In genomic region chr1:156748670-156749428, GRCh38 we compare ENCODE assay signal across 8 cellular contexts. TPM values are rescaled to one million over a fixed set of nuclear protein-coding genes. Genes with fewer than 3 reads are reported as not detected.
A peak's percentile ranks its signal among the peaks of the same experiment; 100 is the strongest.
DNase-seq lines count a peak whose midpoint lies in the region; ATAC-seq and TF ChIP-seq lines count a peak whose summit lies in the region.

No MANE protein-coding gene starts in this region.

- no peak for ATAC-seq in CD4-positive, CD25-positive, alpha-beta regulatory T cell (ENCODE audit: low read depth in 2 of 2)
- ATAC-seq in activated CD8-positive, alpha-beta T cell treated with anti-CD3 and anti-CD28 coated beads for 36 hours = no peak
- no peak for ATAC-seq in HG02852 (IDR thresholded peaks at IDR 0.05; ENCODE audit: unreplicated experiment)
- ATAC-seq in HG03280 (IDR thresholded peaks at IDR 0.05; ENCODE audit: unreplicated experiment) = no peak

- H3K4me1 ChIP-seq in CD4-positive, CD25-positive, alpha-beta regulatory T cell (ENCODE audit: control insufficient read depth, insufficient read depth, low read length, poor library complexity, severe bottlenecking) = peaks cover 61% of the 10 kb centered on the region
- H3K4me1 ChIP-seq in HUES64 (ENCODE audit: insufficient read depth, low read length) = peaks cover 48% of the 10 kb centered on the region

- peak overlapping the region; percentile 89 for H3K4me3 ChIP-seq in CD4-positive, CD25-positive, alpha-beta regulatory T cell (ENCODE audit: low read depth, low read length)
- H3K4me3 ChIP-seq in HUES64 (ENCODE audit: low read length) = peak overlapping the region; percentile 93; the same call in 1 of the 2 replicates

- POLR2A ChIA-PET in activated CD8-positive, alpha-beta T cell treated with anti-CD3 and anti-CD28 coated beads for 36 hours (lab: Charles Lee) = interaction anchor here (1.4 to 4.7 kb wide), 5 partner anchors 7 to 20 kb away, joined by 5 to 60 read pairs (median 41); partner anchors contain the start of genes ISG20L2, METTL25B, MRPL24 and PRCC

- no peak for TF ChIP-seq CTCF in activated CD8-positive, alpha-beta T cell treated with anti-CD3 and anti-CD28 coated beads for 36 hours (IDR thresholded peaks at IDR 0.05)

- H3K9ac ChIP-seq in HUES64 (ENCODE audit: low read depth, low read length) = peak overlapping the region; percentile 95; the same call in 1 of the 2 replicates

- H3K36me3 ChIP-seq in CD4-positive, CD25-positive, alpha-beta regulatory T cell (ENCODE audit: control insufficient read depth, insufficient read depth, low read length) = peaks cover 14% of the 10 kb centered on the region
- peaks cover 17% of the 10 kb centered on the region for H3K36me3 ChIP-seq in HUES64 (ENCODE audit: insufficient read depth, low read length)

- DNase-seq in CD4-positive, CD25-positive, alpha-beta regulatory T cell = no peak
- DNase-seq in activated CD8-positive, alpha-beta T cell treated with anti-CD3 and anti-CD28 coated beads for 36 hours = no peak
- DNase-seq in globus pallidus (ENCODE audit: low spot score) (peak; percentile 52), pons (ENCODE audit: low spot score) (peak; percentile 56), NCI-H446 (lab: John Stamatoyannopoulos, UW) (no peak)

- peak overlapping the region; percentile 94 to 97 (median 96) for H3K27ac Mint-ChIP-seq in CD4-positive, CD25-positive, alpha-beta regulatory T cell
- peak overlapping the region; percentile 98 for H3K27ac Mint-ChIP-seq in activated CD8-positive, alpha-beta T cell treated with anti-CD3 and anti-CD28 coated beads for 36 hours

- H3K9me3 ChIP-seq in CD4-positive, CD25-positive, alpha-beta regulatory T cell (ENCODE audit: control insufficient read depth in 2 of 2, low read length in 2 of 2) = no peaks in the 10 kb centered on the region
- H3K9me3 ChIP-seq in HUES64 (ENCODE audit: insufficient read depth, low read depth, low read length) = no peaks in the 10 kb centered on the region

- H3K27me3 ChIP-seq in CD4-positive, CD25-positive, alpha-beta regulatory T cell (ENCODE audit: control insufficient read depth, insufficient read depth, low read length) = no peaks in the 10 kb centered on the region
- H3K27me3 ChIP-seq in HUES64 (ENCODE audit: insufficient read depth, low read length) = no peaks in the 10 kb centered on the region

- no peaks in the 10 kb centered on the region for H3K9me3 Mint-ChIP-seq in CD4-positive, CD25-positive, alpha-beta regulatory T cell
- H3K9me3 Mint-ChIP-seq in activated CD8-positive, alpha-beta T cell treated with anti-CD3 and anti-CD28 coated beads for 36 hours = no peaks in the 10 kb centered on the region

- H3K4me3 Mint-ChIP-seq in CD4-positive, CD25-positive, alpha-beta regulatory T cell = peak overlapping the region; percentile 93 to 96 (median 93)
- peak overlapping the region; percentile 92 for H3K4me3 Mint-ChIP-seq in activated CD8-positive, alpha-beta T cell treated with anti-CD3 and anti-CD28 coated beads for 36 hours

- H3K27me3 Mint-ChIP-seq in CD4-positive, CD25-positive, alpha-beta regulatory T cell = no peaks in the 10 kb centered on the region
- no peaks in the 10 kb centered on the region for H3K27me3 Mint-ChIP-seq in activated CD8-positive, alpha-beta T cell treated with anti-CD3 and anti-CD28 coated beads for 36 hours

- intact Hi-C loops in activated CD8-positive, alpha-beta T cell treated with anti-CD3 and anti-CD28 coated beads for 36 hours (cut with micrococcal nuclease) = no loop called here

- CTCF ChIA-PET in activated CD8-positive, alpha-beta T cell treated with anti-CD3 and anti-CD28 coated beads for 36 hours (lab: Charles Lee) = interaction anchor here (6.6 kb wide), 1 partner anchor 22 kb away, joined by 80 read pairs; the partner anchor contains the start of genes ISG20L2 and METTL25B

- WGBS in HUES64 = 65% methylated on average over 7 of the region's 9 CpGs

- peaks cover 22 to 73% (median 54%) of the 10 kb centered on the region in 4 donors for H3K4me1 Mint-ChIP-seq in CD4-positive, CD25-positive, alpha-beta regulatory T cell
- H3K4me1 Mint-ChIP-seq in activated CD8-positive, alpha-beta T cell treated with anti-CD3 and anti-CD28 coated beads for 36 hours (ENCODE audit: low read depth) = peaks cover 49% of the 10 kb centered on the region

- peaks cover 11% of the 10 kb centered on the region for H3K36me3 Mint-ChIP-seq in CD4-positive, CD25-positive, alpha-beta regulatory T cell
- peaks cover 50% of the 10 kb centered on the region for H3K36me3 Mint-ChIP-seq in activated CD8-positive, alpha-beta T cell treated with anti-CD3 and anti-CD28 coated beads for 36 hours (ENCODE audit: low read depth)

- H3K27ac ChIP-seq in CD4-positive, CD25-positive, alpha-beta regulatory T cell (ENCODE audit: insufficient read depth, low read length, poor library complexity, severe bottlenecking) = peak overlapping the region; percentile 83
- peak overlapping the region; percentile 100 for H3K27ac ChIP-seq in HUES64 (ENCODE audit: low read depth, low read length)

RNA-seq across cellular contexts. Expression of gene HDGF, which starts 2.6 kb away (rescaled TPM):
- total RNA-seq in CD4-positive, CD25-positive, alpha-beta regulatory T cell = 87.6 TPM
- 10 to 100 TPM; 26.9 to 50.2 (median 36.7) TPM for polyA plus RNA-seq in CD4-positive, CD25-positive, alpha-beta regulatory T cell
- 256 TPM for polyA plus RNA-seq in HUES64 (2013, experiment 1 of 2)
- polyA plus RNA-seq in HUES64 (2013, experiment 2 of 2) = 262 TPM
- total RNA-seq in activated CD8-positive, alpha-beta T cell treated with anti-CD3 and anti-CD28 coated beads for 36 hours = 100 to 1,000 TPM; 232 to 235 TPM

RNA-seq across cellular contexts. Expression of gene MRPL24, which starts 8.0 kb away (rescaled TPM):
- 18.2 TPM for total RNA-seq in CD4-positive, CD25-positive, alpha-beta regulatory T cell
- 10 to 100 TPM; 72.5 to 86.4 (median 79.3) TPM for polyA plus RNA-seq in CD4-positive, CD25-positive, alpha-beta regulatory T cell
- 28.7 TPM for polyA plus RNA-seq in HUES64 (2013, experiment 1 of 2)
- 31.2 TPM for polyA plus RNA-seq in HUES64 (2013, experiment 2 of 2)
- total RNA-seq in activated CD8-positive, alpha-beta T cell treated with anti-CD3 and anti-CD28 coated beads for 36 hours = 10 to 100 TPM; 84.2 to 93.6 TPM

RNA-seq across cellular contexts. Expression of gene PRCC, which starts 18.5 kb away (rescaled TPM):
- total RNA-seq in CD4-positive, CD25-positive, alpha-beta regulatory T cell = 67.8 TPM
- 10 to 100 TPM; 35.5 to 43.3 (median 36.4) TPM for polyA plus RNA-seq in CD4-positive, CD25-positive, alpha-beta regulatory T cell
- 84.7 TPM for polyA plus RNA-seq in HUES64 (2013, experiment 1 of 2)
- polyA plus RNA-seq in HUES64 (2013, experiment 2 of 2) = 76.6 TPM
- 10 to 100 TPM; 69.8 to 70.6 TPM for total RNA-seq in activated CD8-positive, alpha-beta T cell treated with anti-CD3 and anti-CD28 coated beads for 36 hours

RNA-seq across cellular contexts. Expression of gene ISG20L2, which starts 20.3 kb away (rescaled TPM):
- 76.7 TPM for total RNA-seq in CD4-positive, CD25-positive, alpha-beta regulatory T cell
- 10 to 100 TPM; 15.8 to 17.8 (median 17.0) TPM for polyA plus RNA-seq in CD4-positive, CD25-positive, alpha-beta regulatory T cell
- polyA plus RNA-seq in HUES64 (2013, experiment 1 of 2) = 44.6 TPM
- polyA plus RNA-seq in HUES64 (2013, experiment 2 of 2) = 37.2 TPM
- total RNA-seq in activated CD8-positive, alpha-beta T cell treated with anti-CD3 and anti-CD28 coated beads for 36 hours = 10 to 100 TPM; 40.6 to 44.5 TPM

RNA-seq across cellular contexts. Expression of gene METTL25B, which starts 20.6 kb away (rescaled TPM):
- 19.0 TPM for total RNA-seq in CD4-positive, CD25-positive, alpha-beta regulatory T cell
- polyA plus RNA-seq in CD4-positive, CD25-positive, alpha-beta regulatory T cell = 1 to 10 TPM; 4.3 to 8.7 (median 7.2) TPM
- polyA plus RNA-seq in HUES64 (2013, experiment 1 of 2) = 15.7 TPM
- 22.1 TPM for polyA plus RNA-seq in HUES64 (2013, experiment 2 of 2)
- 10 to 100 TPM; 32.3 to 32.5 TPM for total RNA-seq in activated CD8-positive, alpha-beta T cell treated with anti-CD3 and anti-CD28 coated beads for 36 hours

Comparison
In these comparisons a context has a peak if more than half of its experiments do, and no peak if none do; other contexts are left out.
1. DNase-seq: peak in globus pallidus (single experiment) and pons (single experiment); none in CD4-positive, CD25-positive, alpha-beta regulatory T cell (0 of 3), activated CD8-positive, alpha-beta T cell treated with anti-CD3 and anti-CD28 coated beads for 36 hours (single experiment) and NCI-H446 (0 of 2).